ENCODE assay signal across 10 cellular contexts in genomic region chr1:47024138-47024856, GRCh38. TPM values are rescaled to one million over a fixed set of nuclear protein-coding genes. Genes with fewer than 3 reads are reported as not detected.
DNase-seq lines count a peak whose midpoint lies in the region; ATAC-seq and TF ChIP-seq lines count a peak whose summit lies in the region.
"Had no signal": no experiment of that assay in that cellular context is flagged by ENCODE, and none has a peak within 500 bp of the region (broad histone marks: within the 10 kb centered on the region; RNA-seq: fewer than 3 reads in every experiment).

No MANE protein-coding gene starts in this region.

- H2BK15ac ChIP-seq in H9 (ENCODE audit: low read depth, low read length): no peak overlapping the region

- H2BK20ac ChIP-seq in H9 (ENCODE audit: low read depth, low read length, poor library complexity, severe bottlenecking): no peak overlapping the region

- no peaks in the 10 kb centered on the region for H3K79me2 ChIP-seq in H9 (ENCODE audit: insufficient read depth, low read length)

- H2AK5ac ChIP-seq in H9 (ENCODE audit: insufficient read length, low read length): no peak overlapping the region

- intact Hi-C loops in gastrocnemius medialis (cut with DNase I; ENCODE audit: low total_unique reads): no loop called here

- no peaks in the 10 kb centered on the region for H3K23me2 ChIP-seq in H9 (ENCODE audit: insufficient read length, low read depth, low read length, poor library complexity, severe bottlenecking)

- H3K79me1 ChIP-seq in H9 (ENCODE audit: insufficient read depth, low read depth, low read length, poor library complexity, severe bottlenecking): no peaks in the 10 kb centered on the region

- no peak overlapping the region for H3K9ac ChIP-seq in H9 (ENCODE audit: extremely low read depth, insufficient read length, low read length)

- H2BK120ac ChIP-seq in H9 (ENCODE audit: low read depth, low read length, poor library complexity, severe bottlenecking): no peak overlapping the region

- no peaks in the 10 kb centered on the region for H3K36me3 ChIP-seq in iPS DF 6.9 (ENCODE audit: control insufficient read depth, insufficient read depth, low read length)
- no peaks in the 10 kb centered on the region for H3K36me3 ChIP-seq in gastrocnemius medialis
- H3K36me3 ChIP-seq in MG63: no peaks in the 10 kb centered on the region

- no peak for TF ChIP-seq CTCF in H9 (conservative IDR thresholded peaks at IDR 0.05)
- no peak for TF ChIP-seq CTCF in astrocyte of the spinal cord (IDR thresholded peaks at IDR 0.05; ENCODE audit: low read depth, low read length)
- TF ChIP-seq CTCF in gastrocnemius medialis (IDR thresholded peaks at IDR 0.05 in 4 of 5, conservative IDR thresholded peaks at IDR 0.05 in 1 of 5): no peak

- H3K27me3 ChIP-seq in H9 (ENCODE audit: insufficient read depth, low read length) (no peaks in the 10 kb centered on the region; the same call in 1 of the 2 replicates), iPS DF 6.9 (ENCODE audit: control insufficient read depth, insufficient read depth, low read length) (no peaks in the 10 kb centered on the region), gastrocnemius medialis (no peaks in the 10 kb centered on the region), MG63 (no peaks in the 10 kb centered on the region)

- H3K23ac ChIP-seq in H9 (ENCODE audit: insufficient read length, low read depth, low read length): no peak overlapping the region

- H4K5ac ChIP-seq in H9 (ENCODE audit: insufficient read length, low read depth, low read length): no peak overlapping the region

- H3K56ac ChIP-seq in H9 (ENCODE audit: insufficient read length, low read depth, low read length): no peak overlapping the region

- peak overlapping the region; percentile 46 for H3K4me2 ChIP-seq in H9 (ENCODE audit: insufficient read depth, insufficient read length, low read length)

- H3K27ac ChIP-seq in H9 (ENCODE audit: insufficient read length, low read depth, low read length): no peak overlapping the region
- no peak overlapping the region for H3K27ac ChIP-seq in iPS DF 6.9 (ENCODE audit: low read length)
- peak overlapping the region; percentile 78 to 86 (median 82) for H3K27ac ChIP-seq in gastrocnemius medialis

- H3K18ac ChIP-seq in H9 (ENCODE audit: insufficient read length, low read depth, low read length): no peak overlapping the region

- no peak overlapping the region for H3T11ph ChIP-seq in H9 (ENCODE audit: low read length)

- WGBS in H9 (ENCODE audit: extremely low coverage, insufficient read length, low lambda C conversion rate): no CpG with 5 or more reads among the region's 8 CpGs
- WGBS in iPS DF 6.9 (ENCODE audit: insufficient coverage, insufficient read length): no CpG with 5 or more reads among the region's 8 CpGs

- H2BK5ac ChIP-seq in H9 (ENCODE audit: insufficient read length, low read length): no peak overlapping the region

- H3K9me3 ChIP-seq in H9 (ENCODE audit: control insufficient read depth, low read depth, low read length): no peaks in the 10 kb centered on the region
- no peaks in the 10 kb centered on the region for H3K9me3 ChIP-seq in iPS DF 6.9 (ENCODE audit: control insufficient read depth, insufficient read depth, low read length)
- H3K9me3 ChIP-seq in gastrocnemius medialis: no peaks in the 10 kb centered on the region
- no peaks in the 10 kb centered on the region for H3K9me3 ChIP-seq in MG63

- no peak for TF ChIP-seq POLR2A in gastrocnemius medialis (IDR thresholded peaks at IDR 0.05)

- no peak overlapping the region for H3K4ac ChIP-seq in H9 (ENCODE audit: low read depth, low read length)

- H3K9me3 Mint-ChIP-seq in H9: no peaks in the 10 kb centered on the region

- in situ Hi-C loops in astrocyte of the spinal cord (cut with HindIII; ENCODE audit: low sequenced_read_pairs): no loop called here
- in situ Hi-C loops in gastrocnemius medialis (cut with MboI; ENCODE audit: low sequenced_read_pairs in 4 of 4): no loop called here

- H2BK12ac ChIP-seq in H9 (ENCODE audit: insufficient read length, low read depth, low read length): no peak overlapping the region

- H4K20me1 ChIP-seq in H9 (ENCODE audit: control insufficient read depth, insufficient read depth, insufficient read length): no peaks in the 10 kb centered on the region

- peaks cover 18 to 25% of the 10 kb centered on the region in 2 experiments for H3K4me1 Mint-ChIP-seq in H9

- no peak overlapping the region for H4K91ac ChIP-seq in H9 (ENCODE audit: insufficient read length, low read depth, low read length)

- H3K14ac ChIP-seq in H9 (ENCODE audit: insufficient read depth, low read length): no peak overlapping the region

- H3K27ac Mint-ChIP-seq in H9: no peak overlapping the region

- peaks cover 6% of the 10 kb centered on the region; the same call in 1 of the 2 replicates for H3K4me1 ChIP-seq in H9 (ENCODE audit: insufficient read depth, low read length)
- peaks cover 2% of the 10 kb centered on the region; the same call in 1 of the 2 replicates for H3K4me1 ChIP-seq in iPS DF 6.9 (ENCODE audit: control insufficient read depth, insufficient read depth, low read length)
- H3K4me1 ChIP-seq in gastrocnemius medialis: peaks cover 28 to 32% of the 10 kb centered on the region in 2 donors

- H3K4me3 ChIP-seq in astrocyte of the spinal cord (ENCODE audit: low read depth, low read length) (peak overlapping the region; percentile 32), iPS DF 6.9 (ENCODE audit: low read length) (peak overlapping the region; percentile 49; the same call in 1 of the 2 replicates), gastrocnemius medialis (peak overlapping the region; percentile 67 to 83 (median 74)), MG63 (no peak overlapping the region)

- no peak overlapping the region for H4K8ac ChIP-seq in H9 (replicated peaks; ENCODE audit: insufficient read length, low read depth, low read length)

- peak; percentile 81 to 89 for ATAC-seq in gastrocnemius medialis
- ATAC-seq in HG02938 (IDR thresholded peaks at IDR 0.05; ENCODE audit: unreplicated experiment): no peak

- peaks cover 44% of the 10 kb centered on the region for H3K27me3 Mint-ChIP-seq in H9 (ENCODE audit: low read depth)

- H3K36me3 Mint-ChIP-seq in H9 (ENCODE audit: insufficient read depth in 1 of 3, low read depth in 3 of 3): no peaks in the 10 kb centered on the region

- peak overlapping the region; percentile 86 for H2AFZ ChIP-seq in H9 (ENCODE audit: low read length)

- no peak for DNase-seq in H9
- DNase-seq in astrocyte of the spinal cord (ENCODE audit: low read depth, low spot score): peak; percentile 10
- DNase-seq in iPS DF 6.9 (ENCODE audit: low read depth, low spot score): no peak
- no peak for DNase-seq in gastrocnemius medialis
- no peak for DNase-seq in MG63
- no peak for DNase-seq in stimulated activated CD4-positive, alpha-beta T cell treated with anti-CD3 and anti-CD28 coated beads, Interleukin-2, amount 100 ng/mL, for 24 hours
- DNase-seq in NAMALWA (ENCODE audit: low spot score): no peak
- DNase-seq: KG1, NCI-H774 had no signal

- H3K4me3 Mint-ChIP-seq in H9: peak overlapping the region; percentile 64 to 82

RNA-seq across cellular contexts. Expression of gene CYP4X1, which starts 0.8 kb away (rescaled TPM):
- total RNA-seq in H9 (2021): 0.44 and 0.50 TPM in 2 replicates
- 1 to 10 TPM in 3 of 4 donors, under 1 TPM in 1; 0.90 to 3.6 (median 2.6) TPM for total RNA-seq in gastrocnemius medialis
- 1.3 TPM in 1 of 2 replicates, not detected in the other for total RNA-seq in MG63 (2014; rRNA removed; shearing (Covaris generic); ENCODE audit: low replicate concordance)

RNA-seq across cellular contexts. Expression of gene CYP4Z1, which starts 42.7 kb away (rescaled TPM):
- not detected in 2 replicates for total RNA-seq in H9 (2021)
- total RNA-seq in gastrocnemius medialis: 1 to 10 TPM in 1 of 4 donors, under 1 TPM in 3; 0.26 to 2.1 (median 0.55) TPM
- not detected in 2 replicates for total RNA-seq in MG63 (2014; rRNA removed; shearing (Covaris generic); ENCODE audit: low replicate concordance)

Comparison
In these comparisons a context has a peak if more than half of its experiments do, and no peak if none do; other contexts are left out.
1. H3K27ac ChIP-seq: peak in gastrocnemius medialis (4 of 4); none in H9 (single experiment) and iPS DF 6.9 (single experiment).